ENCODE assay signal across 19 cellular contexts in the genomic region with DNA sequence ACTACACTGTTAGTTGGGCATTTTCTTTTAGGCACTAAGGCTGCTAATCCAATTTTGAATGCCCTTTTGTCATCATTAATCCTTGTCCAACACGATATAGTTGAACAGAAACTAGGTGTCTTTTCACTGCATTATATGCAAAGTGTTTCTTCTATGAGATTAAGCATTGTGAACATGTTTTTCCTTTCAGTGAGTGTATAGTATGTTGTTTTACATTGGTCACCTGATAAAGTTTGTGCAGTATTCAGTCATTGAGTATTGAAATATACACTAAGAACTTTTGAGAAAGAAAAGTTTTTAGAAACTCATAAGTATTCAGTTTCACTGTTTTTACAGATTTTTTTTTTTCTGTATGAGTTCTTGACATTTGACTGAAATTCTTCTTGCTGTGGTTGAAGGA.
"Had no signal": no experiment of that assay in that cellular context is flagged by ENCODE, and none has a peak within 500 bp of the region (broad histone marks: within the 10 kb centered on the region; RNA-seq: fewer than 3 reads in every experiment).

No MANE protein-coding gene starts in this region.

- H3K9me3 ChIP-seq: colonic mucosa, esophagus muscularis mucosa, left lung, neutrophil, pancreas, upper lobe of right lung had no signal

- H3K27me3 ChIP-seq: colonic mucosa, esophagus muscularis mucosa, hepatocyte, left lung, neutrophil, pancreas, upper lobe of right lung had no signal

- DNase-seq: activated CD4-positive, alpha-beta T cell treated with anti-CD3 and anti-CD28 coated beads, Interleukin-2, amount 50 U/mL, for 1 hour; activated CD8-positive, alpha-beta T cell treated with anti-CD3 and anti-CD28 coated beads, Interleukin-2, amount 10 ng/mL, durations not matched to agents 7 days and 5 days; activated naive CD4-positive, alpha-beta T cell; activated T-cell treated with anti-CD3 and anti-CD28 coated beads, Interleukin-2, amount 50 U/mL, for 24 hours; colonic mucosa; glutamatergic neuron; immature natural killer cell; left lung; natural killer cell; pancreas; right cardiac atrium; stimulated activated CD4-positive, alpha-beta T cell treated with anti-CD3 and anti-CD28 coated beads, Interleukin-4, amount 100 ng/mL, for 24 hours; stimulated activated naive CD4-positive, alpha-beta T cell treated with Interleukin-2 at 50 U/mL for 16 hours; upper lobe of right lung had no signal

- H3K36me3 ChIP-seq: colonic mucosa, pancreas, upper lobe of right lung had no signal

- H3K4me3 ChIP-seq: colonic mucosa, esophagus muscularis mucosa, hepatocyte, left lung, lung, pancreas, upper lobe of right lung had no signal

- ATAC-seq: activated CD4-positive, CD25-positive, alpha-beta regulatory T cell treated with anti-CD3 and anti-CD28 coated beads, Interleukin-2, amount 50 U/mL, for 24 hours; activated CD8-positive, alpha-beta T cell treated with anti-CD3 and anti-CD28 coated beads, Interleukin-2, amount 10 ng/mL, durations not matched to agents 7 days and 5 days; left lung; natural killer cell; pancreas; right cardiac atrium; upper lobe of right lung had no signal

- H3K4me1 ChIP-seq: colonic mucosa, pancreas, upper lobe of right lung had no signal
